In the genomic region with DNA sequence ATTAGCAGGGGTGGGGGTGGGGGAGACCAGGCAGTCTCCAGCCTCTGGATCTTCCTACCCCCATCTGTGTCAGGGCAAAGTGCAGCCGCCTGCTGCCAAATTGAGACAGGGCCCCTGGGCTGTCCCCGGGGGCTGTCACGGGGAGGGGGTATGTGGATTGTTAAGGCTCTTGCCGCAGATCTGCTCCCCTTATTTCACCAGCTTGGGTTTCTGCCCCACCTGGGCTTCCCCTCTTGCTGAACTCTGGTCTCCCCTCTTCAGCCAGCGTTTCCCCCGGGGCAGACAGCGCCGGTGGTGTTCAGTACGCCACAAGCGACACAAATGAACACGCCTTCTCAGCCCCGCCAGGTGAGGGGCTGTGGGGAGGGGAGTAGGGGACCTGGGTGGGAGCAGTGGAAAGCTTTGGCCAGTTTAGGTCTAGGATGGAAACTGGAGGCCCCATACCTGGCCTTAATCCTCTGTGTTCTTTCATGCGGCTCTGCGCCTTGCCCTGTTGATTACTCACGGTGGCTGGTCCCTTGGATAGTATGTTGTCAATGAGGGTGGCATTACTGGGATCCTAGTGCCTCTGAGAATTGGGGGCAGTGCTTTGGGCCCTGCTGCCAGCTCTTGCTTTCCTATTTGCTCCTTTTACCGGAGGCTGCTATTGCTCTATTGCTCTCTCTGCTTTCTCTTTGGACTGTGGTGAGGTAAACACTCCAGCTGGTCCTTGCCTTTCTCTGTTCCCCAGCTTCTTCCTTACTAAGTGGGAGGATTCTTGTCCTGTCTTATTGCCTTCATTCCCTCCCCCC, we compare ENCODE assay signal across 8 cellular contexts. TPM values are rescaled to one million over a fixed set of nuclear protein-coding genes. Genes with fewer than 3 reads are reported as not detected.
DNase-seq lines count a peak whose midpoint lies in the region; ATAC-seq and TF ChIP-seq lines count a peak whose summit lies in the region.

No MANE protein-coding gene starts in this region.

- H3K27ac ChIP-seq in SK-N-MC: peak overlapping the region; percentile 82; the same call in 1 of the 2 replicates
- H3K27ac ChIP-seq in psoas muscle: peak overlapping the region; percentile 96

- peaks cover 46% of the 10 kb centered on the region for H3K4me1 ChIP-seq in psoas muscle

- H3K9me3 ChIP-seq in SK-N-MC (ENCODE audit: low read depth, low read length) (no peaks in the 10 kb centered on the region), psoas muscle (no peaks in the 10 kb centered on the region)

- 25 to 39% (median 26%) methylated on average over 15 to 16 of the region's 16 CpGs for WGBS in psoas muscle, 3 donors

- in situ Hi-C loops in GM13977 (cut with MboI; ENCODE audit: low pct_unique_long_range_greater_than_20kb, low sequenced_read_pairs, unreplicated experiment): no loop called here

- no peaks in the 10 kb centered on the region for H3K27me3 ChIP-seq in psoas muscle (ENCODE audit: insufficient read depth in 3 of 3, low read length in 2 of 3)

- ATAC-seq in esophagus mucosa: peak; percentile 9
- no peak for ATAC-seq in psoas muscle
- no peak for ATAC-seq in GM18498 (IDR thresholded peaks at IDR 0.05; ENCODE audit: unreplicated experiment)

- peak overlapping the region; percentile 96 for H3K9ac ChIP-seq in SK-N-MC (ENCODE audit: insufficient read length)

- H3K36me3 ChIP-seq in SK-N-MC (ENCODE audit: insufficient read depth, low read length) (peaks cover 54% of the 10 kb centered on the region), psoas muscle (ENCODE audit: insufficient read depth in 1 of 2, low read depth in 1 of 2) (peaks cover 11 to 38% of the 10 kb centered on the region in 2 donors)

- H3K4me3 ChIP-seq in SK-N-MC (peak overlapping the region; percentile 86), psoas muscle (peak overlapping the region; percentile 80)

- intact Hi-C loops in psoas muscle (cut with DNase I): loop anchor here in 1 of 2 donors (5.0 kb wide), 1 partner anchor 139 kb away; no protein-coding TSS in a partner anchor

- DNase-seq in GM13977 (ENCODE audit: low spot score) (peak; percentile 33), SK-N-MC (ENCODE audit: low read depth, low spot score) (no peak), psoas muscle (peak in 1 of 2 donors; percentile 48), DMS79 treated with DMSO at 0.1 percent for 48 hours (lab: John Stamatoyannopoulos, UW) (no peak), NCI-H1105 (lab: John Stamatoyannopoulos, UW) (no peak), AG08396 (ENCODE audit: low spot score) (no peak)

- no peak for TF ChIP-seq CTCF in GM13977 (IDR thresholded peaks at IDR 0.05; ENCODE audit: extremely low read depth, insufficient read depth, missing control alignments)
- TF ChIP-seq CTCF in psoas muscle (IDR thresholded peaks at IDR 0.05): no peak

RNA-seq across cellular contexts. Expression of gene EIF4G1, which starts 1.7 kb away (rescaled TPM):
- total RNA-seq in esophagus mucosa (339 TPM), psoas muscle (100 to 1,000 TPM; 448 to 726 (median 633) TPM)
- 100 to 1,000 TPM; 395 to 787 (median 628) TPM for polyA plus RNA-seq in psoas muscle

RNA-seq across cellular contexts. Expression of gene PSMD2, which starts 17.0 kb away (rescaled TPM):
- total RNA-seq in esophagus mucosa (126 TPM), psoas muscle (100 to 1,000 TPM; 338 to 440 (median 424) TPM)
- polyA plus RNA-seq in psoas muscle: 100 to 1,000 TPM; 344 to 898 (median 873) TPM

RNA-seq across cellular contexts. Expression of gene FAM131A, which starts 21.3 kb away (rescaled TPM):
- total RNA-seq in esophagus mucosa: 7.3 TPM
- 10 to 100 TPM; 12.6 to 20.3 (median 13.9) TPM for total RNA-seq in psoas muscle
- polyA plus RNA-seq in psoas muscle: 10 to 100 TPM; 12.9 to 26.8 (median 20.2) TPM

RNA-seq across cellular contexts. Expression of gene ECE2, which starts 40.2 kb away (rescaled TPM):
- total RNA-seq in esophagus mucosa: not detected
- not detected for total RNA-seq in psoas muscle
- not detected for polyA plus RNA-seq in psoas muscle

RNA-seq across cellular contexts. Expression of gene CLCN2, which starts 45.3 kb away (rescaled TPM):
- 3.4 TPM for total RNA-seq in esophagus mucosa
- total RNA-seq in psoas muscle: 1 to 10 TPM in 3 of 4 donors, under 1 TPM in 1; 0.64 to 2.3 (median 1.4) TPM
- polyA plus RNA-seq in psoas muscle: 1 to 10 TPM; 1.2 to 2.8 (median 2.0) TPM
